Comparison of ENCODE assay signal across 16 cellular contexts in the genomic region with DNA sequence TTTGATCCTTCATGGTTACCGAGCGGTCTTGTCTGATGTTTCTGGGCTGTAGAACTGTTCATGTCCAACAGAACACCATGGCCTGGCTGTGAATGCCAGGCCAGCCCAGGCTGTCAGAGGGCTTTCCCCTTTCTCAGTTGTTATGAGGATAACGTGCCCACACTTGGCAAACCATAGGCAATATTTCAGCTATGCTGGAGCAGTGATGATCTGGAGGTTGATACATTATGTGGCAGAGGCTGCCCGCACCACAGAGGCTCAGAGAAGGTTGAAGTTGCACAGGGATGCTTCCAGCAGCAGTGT.
A peak's percentile ranks its signal among the peaks of the same experiment; 100 is the strongest.
DNase-seq lines count a peak whose midpoint lies in the region; ATAC-seq, FAIRE-seq and TF ChIP-seq lines count a peak whose summit lies in the region.
"Had no signal": no experiment of that assay in that cellular context is flagged by ENCODE, and none has a peak within 500 bp of the region (broad histone marks: within the 10 kb centered on the region; RNA-seq: fewer than 3 reads in every experiment).

No MANE protein-coding gene starts in this region.

- peaks cover 10% of the 10 kb centered on the region; the same call in 1 of the 2 replicates for H3F3A ChIP-seq in MM.1S (ENCODE audit: insufficient read depth, low read length)

- TF ChIP-seq EP300 in esophagus muscularis mucosa (IDR thresholded peaks at IDR 0.05) (no peak), suprapubic skin (IDR thresholded peaks at IDR 0.05) (no peak)

- H3K79me2 ChIP-seq in MM.1S (ENCODE audit: low read length), result 0 out of 2 replicates have a peak, but pooled peaks cover 3% of the 10 kb centered on the region

- no peak overlapping the region for H3K4me3 Mint-ChIP-seq in activated naive CD8-positive, alpha-beta T cell treated with anti-CD3 and anti-CD28 coated beads, Interleukin-2, amount 10 ng/mL, durations not matched to agents 7 days and 5 days
- no peak overlapping the region for H3K4me3 Mint-ChIP-seq in activated naive CD8-positive, alpha-beta T cell treated with anti-CD3 and anti-CD28 coated beads for 36 hours

- TF ChIP-seq POLR2A in esophagus muscularis mucosa (IDR thresholded peaks at IDR 0.05; ENCODE audit: low read depth) (no peak), suprapubic skin (IDR thresholded peaks at IDR 0.05) (no peak), GM12892 (IDR thresholded peaks at IDR 0.05; ENCODE audit: low read depth, low read length) (no peak), breast epithelium (IDR thresholded peaks at IDR 0.05) (no peak)

- H3K36me3 ChIP-seq in H7 (replicated peaks; ENCODE audit: control insufficient read depth, insufficient read depth, low read length) (no peaks in the 10 kb centered on the region), esophagus muscularis mucosa (no peaks in the 10 kb centered on the region), suprapubic skin (no peaks in the 10 kb centered on the region), MM.1S (replicated peaks; ENCODE audit: insufficient read depth, low read length) (no peaks in the 10 kb centered on the region), breast epithelium (no peaks in the 10 kb centered on the region)
- H3K36me3 ChIP-seq: Peyer's patch, SJSA1 had no signal

- H3K27ac Mint-ChIP-seq in activated naive CD8-positive, alpha-beta T cell treated with anti-CD3 and anti-CD28 coated beads, Interleukin-2, amount 10 ng/mL, durations not matched to agents 7 days and 5 days, result no peak overlapping the region
- no peak overlapping the region for H3K27ac Mint-ChIP-seq in activated naive CD8-positive, alpha-beta T cell treated with anti-CD3 and anti-CD28 coated beads for 36 hours

- H3K4me1 ChIP-seq in esophagus muscularis mucosa (peaks cover 0 to 5% (median 0%) of the 10 kb centered on the region in 4 donors), suprapubic skin (no peaks in the 10 kb centered on the region), MM.1S (ENCODE audit: low read length) (peaks cover 13% of the 10 kb centered on the region), breast epithelium (no peaks in the 10 kb centered on the region)
- H3K4me1 ChIP-seq: SJSA1 had no signal

- intact Hi-C loops in esophagus muscularis mucosa (cut with DNase I) (no loop called here), breast epithelium (cut with DNase I; ENCODE audit: low total_unique reads) (no loop called here)

- POLR2A ChIA-PET in activated naive CD8-positive, alpha-beta T cell treated with anti-CD3 and anti-CD28 coated beads, Interleukin-2, amount 10 ng/mL, durations not matched to agents 7 days and 5 days (lab: Charles Lee), result no interaction called here

- no peak overlapping the region for H2AFZ ChIP-seq in MM.1S (ENCODE audit: low read length)

- H3K9me2 ChIP-seq in MM.1S (replicated peaks; ENCODE audit: insufficient read depth, low read length), result no peaks in the 10 kb centered on the region

- no peak overlapping the region for H3K4me2 ChIP-seq in MM.1S (ENCODE audit: low read depth, low read length)

- peaks cover 2% of the 10 kb centered on the region for H3K27me3 Mint-ChIP-seq in activated naive CD8-positive, alpha-beta T cell treated with anti-CD3 and anti-CD28 coated beads, Interleukin-2, amount 10 ng/mL, durations not matched to agents 7 days and 5 days
- H3K27me3 Mint-ChIP-seq in activated naive CD8-positive, alpha-beta T cell treated with anti-CD3 and anti-CD28 coated beads for 36 hours, result no peaks in the 10 kb centered on the region

- H3K27ac ChIP-seq in esophagus muscularis mucosa (replicated peaks in 1 of 4) (no peak overlapping the region), suprapubic skin (no peak overlapping the region), MM.1S (ENCODE audit: low read length) (no peak overlapping the region), breast epithelium (no peak overlapping the region)
- H3K27ac ChIP-seq: Peyer's patch, SJSA1 had no signal

- FAIRE-seq in GM12892 (lab: Jason Lieb, UNC), result no peak

- H3K4me3 ChIP-seq in H7 (ENCODE audit: insufficient read depth, low read depth, low read length) (no peak overlapping the region), esophagus muscularis mucosa (no peak overlapping the region), suprapubic skin (no peak overlapping the region), MM.1S (ENCODE audit: low read length) (no peak overlapping the region), breast epithelium (no peak overlapping the region)
- H3K4me3 ChIP-seq: Peyer's patch, SJSA1 had no signal

- peaks cover 3% of the 10 kb centered on the region for H3K36me3 Mint-ChIP-seq in activated naive CD8-positive, alpha-beta T cell treated with anti-CD3 and anti-CD28 coated beads, Interleukin-2, amount 10 ng/mL, durations not matched to agents 7 days and 5 days
- no peaks in the 10 kb centered on the region for H3K36me3 Mint-ChIP-seq in activated naive CD8-positive, alpha-beta T cell treated with anti-CD3 and anti-CD28 coated beads for 36 hours

- H3K9me3 Mint-ChIP-seq in activated naive CD8-positive, alpha-beta T cell treated with anti-CD3 and anti-CD28 coated beads, Interleukin-2, amount 10 ng/mL, durations not matched to agents 7 days and 5 days, result no peaks in the 10 kb centered on the region
- no peaks in the 10 kb centered on the region for H3K9me3 Mint-ChIP-seq in activated naive CD8-positive, alpha-beta T cell treated with anti-CD3 and anti-CD28 coated beads for 36 hours

- ATAC-seq in activated naive CD8-positive, alpha-beta T cell treated with anti-CD3 and anti-CD28 coated beads, Interleukin-2, amount 10 ng/mL, durations not matched to agents 7 days and 5 days (ENCODE audit: low read depth), result no peak
- ATAC-seq: HCT116 had no signal

- H3K9me3 ChIP-seq in esophagus muscularis mucosa, result no peaks in the 10 kb centered on the region
- no peaks in the 10 kb centered on the region for H3K9me3 ChIP-seq in suprapubic skin
- H3K9me3 ChIP-seq in MM.1S (replicated peaks; ENCODE audit: insufficient read depth, low read length), result no peaks in the 10 kb centered on the region
- no peaks in the 10 kb centered on the region for H3K9me3 ChIP-seq in breast epithelium
- H3K9me3 ChIP-seq: Peyer's patch, SJSA1 had no signal

- 100% methylated on average over 4 of the region's 4 CpGs for WGBS in esophagus muscularis mucosa
- 90% methylated on average over 4 of the region's 4 CpGs for WGBS in suprapubic skin

- H3K4me1 Mint-ChIP-seq in activated naive CD8-positive, alpha-beta T cell treated with anti-CD3 and anti-CD28 coated beads, Interleukin-2, amount 10 ng/mL, durations not matched to agents 7 days and 5 days, result peaks cover 29% of the 10 kb centered on the region
- H3K4me1 Mint-ChIP-seq in activated naive CD8-positive, alpha-beta T cell treated with anti-CD3 and anti-CD28 coated beads for 36 hours, result peaks cover 31% of the 10 kb centered on the region

- DNase-seq in activated naive CD8-positive, alpha-beta T cell treated with anti-CD3 and anti-CD28 coated beads, Interleukin-2, amount 10 ng/mL, durations not matched to agents 7 days and 5 days, result peak; percentile 7
- no peak for DNase-seq in activated naive CD8-positive, alpha-beta T cell treated with anti-CD3 and anti-CD28 coated beads for 36 hours
- DNase-seq in H7 (peak; percentile 8), esophagus muscularis mucosa (ENCODE audit: extremely low spot score) (peak; percentile 77), suprapubic skin (ENCODE audit: low spot score in 2 of 2) (peak; percentile 2 to 15), MM.1S (no peak), GM12892 (ENCODE audit: insufficient read length) (no peak), breast epithelium (ENCODE audit: low spot score in 2 of 2) (no peak)
- DNase-seq: C1 segment of cervical spinal cord, DMS79 treated with DMSO at 0.1 percent for 48 hours, NCI-H1092 treated with DMSO at 0.1 percent for 48 hours, NCI-H2081, NCI-H446 treated with DMSO at 0.1 percent for 48 hours had no signal

- no peaks in the 10 kb centered on the region for H4K20me1 ChIP-seq in MM.1S (ENCODE audit: insufficient read depth, low read length)

- TF ChIP-seq CTCF in esophagus muscularis mucosa (IDR thresholded peaks at IDR 0.05), result no peak
- no peak for TF ChIP-seq CTCF in suprapubic skin (IDR thresholded peaks at IDR 0.05)
- TF ChIP-seq CTCF in MM.1S (IDR thresholded peaks at IDR 0.05; ENCODE audit: low read length), result no peak
- TF ChIP-seq CTCF in breast epithelium (IDR thresholded peaks at IDR 0.05), result no peak

- peaks cover 11% of the 10 kb centered on the region for H3K27me3 ChIP-seq in H7 (ENCODE audit: control insufficient read depth, insufficient read depth, low read length)
- peaks cover 0 to 38% (median 3%) of the 10 kb centered on the region in 4 donors for H3K27me3 ChIP-seq in esophagus muscularis mucosa
- H3K27me3 ChIP-seq in suprapubic skin, result peaks cover 31% of the 10 kb centered on the region
- no peaks in the 10 kb centered on the region for H3K27me3 ChIP-seq in MM.1S (replicated peaks; ENCODE audit: insufficient read depth, low read length)
- peaks cover 0 to 12% of the 10 kb centered on the region in 2 donors for H3K27me3 ChIP-seq in breast epithelium
- H3K27me3 ChIP-seq: Peyer's patch, SJSA1 had no signal

- no peak overlapping the region for H3K9ac ChIP-seq in MM.1S (ENCODE audit: low read length)

Comparison
In these comparisons a context has a peak if more than half of its experiments do, and no peak if none do; other contexts are left out.
1. DNase-seq: peak in activated naive CD8-positive, alpha-beta T cell treated with anti-CD3 and anti-CD28 coated beads, Interleukin-2, amount 10 ng/mL, durations not matched to agents 7 days and 5 days (single experiment), H7 (single experiment), esophagus muscularis mucosa (single experiment) and suprapubic skin (2 of 2); none in activated naive CD8-positive, alpha-beta T cell treated with anti-CD3 and anti-CD28 coated beads for 36 hours (single experiment), MM.1S (single experiment), GM12892 (single experiment) and breast epithelium (0 of 2).